In the genomic region with DNA sequence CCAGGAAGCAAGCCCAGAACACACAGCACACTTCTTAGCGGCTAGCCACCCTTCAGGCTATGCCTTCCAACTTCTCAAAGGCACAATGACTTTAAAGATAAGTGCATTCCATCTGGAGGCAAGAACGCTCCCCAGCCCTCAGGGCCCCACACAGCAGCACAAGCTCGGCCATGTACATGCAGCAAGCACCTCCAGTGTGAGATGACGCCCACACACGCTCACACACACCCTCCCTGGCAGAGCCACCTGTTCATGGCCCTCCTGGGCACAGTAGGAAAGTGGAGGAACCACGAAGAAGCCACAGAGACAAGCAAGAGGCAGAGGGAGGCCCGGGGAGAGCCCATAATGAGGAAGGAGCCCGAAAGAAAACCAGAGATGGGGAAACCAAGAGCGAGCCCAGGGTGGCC, we compare ENCODE assay signal across 9 cellular contexts. TPM values are rescaled to one million over a fixed set of nuclear protein-coding genes. Genes with fewer than 3 reads are reported as not detected.
DNase-seq lines count a peak whose midpoint lies in the region; TF ChIP-seq lines count a peak whose summit lies in the region.
"Had no signal": no experiment of that assay in that cellular context is flagged by ENCODE, and none has a peak within 500 bp of the region (broad histone marks: within the 10 kb centered on the region; RNA-seq: fewer than 3 reads in every experiment).

No MANE protein-coding gene starts in this region.

- H3K27me3 Mint-ChIP-seq in chondrocyte (ENCODE audit: low read depth) = no peaks in the 10 kb centered on the region
- no peaks in the 10 kb centered on the region for H3K27me3 Mint-ChIP-seq in progenitor cell of endocrine pancreas

- peaks cover 16% of the 10 kb centered on the region for H3K4me1 ChIP-seq in OCI-LY3 (ENCODE audit: low read length)

- H3K9me3 ChIP-seq in OCI-LY3 (ENCODE audit: insufficient read depth, low read length) = no peaks in the 10 kb centered on the region
- H3K9me3 ChIP-seq: A549 had no signal

- H3K36me3 Mint-ChIP-seq in chondrocyte (ENCODE audit: low read depth) (no peaks in the 10 kb centered on the region), progenitor cell of endocrine pancreas (ENCODE audit: insufficient read depth) (peaks cover 3% of the 10 kb centered on the region)

- H3K4me3 ChIP-seq in OCI-LY3 (ENCODE audit: low read length) = no peak overlapping the region
- H3K4me3 ChIP-seq: A549 had no signal

- no peak overlapping the region for H3K27ac ChIP-seq in OCI-LY3 (ENCODE audit: low read length)

- H2AFZ ChIP-seq in OCI-LY3 (ENCODE audit: low read depth, low read length) = peak overlapping the region; percentile 58; the same call in 1 of the 2 replicates

- H3K4me1 Mint-ChIP-seq in chondrocyte (ENCODE audit: low read depth) = peaks cover 73% of the 10 kb centered on the region
- H3K4me1 Mint-ChIP-seq in progenitor cell of endocrine pancreas (ENCODE audit: low read depth) = peaks cover 38% of the 10 kb centered on the region

- H3K9me3 Mint-ChIP-seq in chondrocyte (ENCODE audit: low read depth) = no peaks in the 10 kb centered on the region
- H3K9me3 Mint-ChIP-seq in progenitor cell of endocrine pancreas (ENCODE audit: low read depth) = no peaks in the 10 kb centered on the region

- no peak overlapping the region for H3K9ac ChIP-seq in OCI-LY3 (ENCODE audit: low read length)

- DNase-seq in NOMO-1 treated with DMSO at 0.1 percent for 48 hours (lab: John Stamatoyannopoulos, UW; ENCODE audit: unreplicated experiment) (peak; percentile 7), NOMO-1 treated with dmso at 0.1 percent for 144 hours (lab: John Stamatoyannopoulos, UW; ENCODE audit: unreplicated experiment) (no peak), chondrocyte (ENCODE audit: low spot score) (no peak), progenitor cell of endocrine pancreas (ENCODE audit: low spot score, unreplicated experiment) (no peak), OCI-M1 (lab: John Stamatoyannopoulos, UW) (no peak), Ammon's horn (ENCODE audit: low spot score) (no peak), glomerular visceral epithelial cell (ENCODE audit: extremely low spot score) (no peak)

- H3K4me3 Mint-ChIP-seq in chondrocyte (ENCODE audit: unreplicated experiment) (peak overlapping the region; percentile 18), progenitor cell of endocrine pancreas (ENCODE audit: low read depth) (no peak overlapping the region)

- no peaks in the 10 kb centered on the region for H3K79me2 ChIP-seq in OCI-LY3 (ENCODE audit: low read length)

- H3K4me2 ChIP-seq in OCI-LY3 (ENCODE audit: low read length) = peak overlapping the region; percentile 20; the same call in 1 of the 2 replicates
- H3K4me2 ChIP-seq: A549 had no signal

- no peak for TF ChIP-seq CTCF in OCI-LY3 (IDR thresholded peaks at IDR 0.05; ENCODE audit: low read depth, low read length)
- TF ChIP-seq CTCF in chondrocyte (IDR thresholded peaks at IDR 0.05) = no peak
- TF ChIP-seq CTCF in progenitor cell of endocrine pancreas (IDR thresholded peaks at IDR 0.05; ENCODE audit: unreplicated experiment) = no peak

- H3K27me3 ChIP-seq in OCI-LY3 (ENCODE audit: low read depth, low read length) = no peaks in the 10 kb centered on the region

- peak overlapping the region; percentile 85 for H3K27ac Mint-ChIP-seq in chondrocyte (ENCODE audit: unreplicated experiment)
- peak overlapping the region; percentile 97 for H3K27ac Mint-ChIP-seq in progenitor cell of endocrine pancreas

- H3K36me3 ChIP-seq in OCI-LY3 (replicated peaks; ENCODE audit: low read depth, low read length) = no peaks in the 10 kb centered on the region

- H4K20me1 ChIP-seq in OCI-LY3 (ENCODE audit: insufficient read depth, low read length) = no peaks in the 10 kb centered on the region

RNA-seq across cellular contexts. Expression of a gene that starts 21.7 kb away (rescaled TPM):
- 40.0 to 64.0 TPM (median 63.6 TPM) in 3 replicates for total RNA-seq in chondrocyte
- 65.5 and 66.0 TPM in 2 replicates for total RNA-seq in progenitor cell of endocrine pancreas
